In the genomic region with DNA sequence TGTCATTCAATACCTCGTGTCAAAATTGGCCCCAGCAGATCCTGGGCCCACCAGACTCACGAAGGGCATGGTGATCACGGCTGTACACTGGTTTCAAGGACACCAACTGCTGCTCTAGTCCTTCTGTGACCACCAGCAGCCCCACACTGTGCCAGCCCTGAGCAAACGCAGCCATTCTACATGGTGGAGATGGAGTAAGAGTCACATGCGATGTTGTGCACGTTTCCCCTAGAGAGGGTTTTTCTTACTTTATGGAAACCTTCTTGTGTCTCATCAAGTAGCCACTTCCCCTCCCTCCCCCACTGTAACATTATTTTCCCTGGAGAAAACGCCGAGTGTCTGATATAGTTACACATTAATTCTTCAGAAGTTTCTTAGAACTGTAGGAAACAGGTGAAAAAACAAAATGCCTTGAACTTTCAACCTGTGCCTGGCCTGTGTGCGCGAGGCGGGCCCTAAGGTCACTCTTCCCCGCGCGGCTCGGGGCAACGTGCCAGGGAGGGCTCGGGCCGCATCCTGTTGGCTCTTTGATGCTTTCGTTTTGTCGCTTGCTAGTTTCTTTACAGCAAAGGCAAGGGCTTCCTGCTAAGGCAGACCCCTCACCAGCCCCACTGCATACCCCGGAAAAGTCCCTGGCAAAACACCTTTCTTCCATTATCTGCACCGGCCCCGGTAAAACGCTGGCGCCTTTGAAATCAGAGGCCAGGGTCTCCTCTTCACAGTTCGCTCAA, we compare ENCODE assay signal across 1 cellular context.
TF ChIP-seq lines count a peak whose summit lies in the region.

No MANE protein-coding gene starts in this region.

TF ChIP-seq in HepG2, 621 proteins besides CTCF, POLR2A, EP300 and RAD21 (continued from another document and continues in another):
- TF ChIP-seq, protein P1, sequence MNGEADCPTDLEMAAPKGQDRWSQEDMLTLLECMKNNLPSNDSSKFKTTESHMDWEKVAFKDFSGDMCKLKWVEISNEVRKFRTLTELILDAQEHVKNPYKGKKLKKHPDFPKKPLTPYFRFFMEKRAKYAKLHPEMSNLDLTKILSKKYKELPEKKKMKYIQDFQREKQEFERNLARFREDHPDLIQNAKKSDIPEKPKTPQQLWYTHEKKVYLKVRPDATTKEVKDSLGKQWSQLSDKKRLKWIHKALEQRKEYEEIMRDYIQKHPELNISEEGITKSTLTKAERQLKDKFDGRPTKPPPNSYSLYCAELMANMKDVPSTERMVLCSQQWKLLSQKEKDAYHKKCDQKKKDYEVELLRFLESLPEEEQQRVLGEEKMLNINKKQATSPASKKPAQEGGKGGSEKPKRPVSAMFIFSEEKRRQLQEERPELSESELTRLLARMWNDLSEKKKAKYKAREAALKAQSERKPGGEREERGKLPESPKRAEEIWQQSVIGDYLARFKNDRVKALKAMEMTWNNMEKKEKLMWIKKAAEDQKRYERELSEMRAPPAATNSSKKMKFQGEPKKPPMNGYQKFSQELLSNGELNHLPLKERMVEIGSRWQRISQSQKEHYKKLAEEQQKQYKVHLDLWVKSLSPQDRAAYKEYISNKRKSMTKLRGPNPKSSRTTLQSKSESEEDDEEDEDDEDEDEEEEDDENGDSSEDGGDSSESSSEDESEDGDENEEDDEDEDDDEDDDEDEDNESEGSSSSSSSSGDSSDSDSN (CRISPR knock-in tag; IDR thresholded peaks at IDR 0.05), result peak; percentile 37; the same call in 1 of the 2 replicates
- TF ChIP-seq PHF20 (CRISPR knock-in tag; IDR thresholded peaks at IDR 0.05), result peak; percentile 42; the same call in 1 of the 2 replicates
- TF ChIP-seq ZBTB7A (CRISPR knock-in tag; IDR thresholded peaks at IDR 0.05), result no peak
- TF ChIP-seq ZNF350 (CRISPR knock-in tag; IDR thresholded peaks at IDR 0.05; ENCODE audit: borderline replicate concordance, low read depth), result peak; percentile 34; the same call in 1 of the 2 replicates
- no peak for TF ChIP-seq ZSCAN25 (CRISPR knock-in tag; IDR thresholded peaks at IDR 0.05)
- TF ChIP-seq, protein P2, sequence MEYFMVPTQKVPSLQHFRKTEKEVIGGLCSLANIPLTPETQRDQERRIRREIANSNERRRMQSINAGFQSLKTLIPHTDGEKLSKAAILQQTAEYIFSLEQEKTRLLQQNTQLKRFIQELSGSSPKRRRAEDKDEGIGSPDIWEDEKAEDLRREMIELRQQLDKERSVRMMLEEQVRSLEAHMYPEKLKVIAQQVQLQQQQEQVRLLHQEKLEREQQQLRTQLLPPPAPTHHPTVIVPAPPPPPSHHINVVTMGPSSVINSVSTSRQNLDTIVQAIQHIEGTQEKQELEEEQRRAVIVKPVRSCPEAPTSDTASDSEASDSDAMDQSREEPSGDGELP (IDR thresholded peaks at IDR 0.05; ENCODE audit: borderline replicate concordance, low read depth), result peak; percentile 36; the same call in 1 of the 2 replicates
- TF ChIP-seq IRF2 (CRISPR knock-in tag; IDR thresholded peaks at IDR 0.05), result 0 out of 2 replicates have a peak, but pooled peaks have one; percentile 19
- TF ChIP-seq NR2F1 (CRISPR knock-in tag; IDR thresholded peaks at IDR 0.05), result peak; percentile 74 to 77
- TF ChIP-seq HNF4G (IDR thresholded peaks at IDR 0.05; ENCODE audit: borderline replicate concordance, low read depth, low read length), result peak; percentile 57; the same call in 1 of the 2 replicates
- TF ChIP-seq HNF4G (CRISPR knock-in tag; IDR thresholded peaks at IDR 0.05; ENCODE audit: borderline replicate concordance, low read depth), result peak; percentile 67; the same call in 1 of the 2 replicates
- no peak for TF ChIP-seq SIN3B (IDR thresholded peaks at IDR 0.05; ENCODE audit: low read length)
- peak; percentile 63 for TF ChIP-seq ASH2L (IDR thresholded peaks at IDR 0.05; ENCODE audit: insufficient read length, low read depth, low read length)
- TF ChIP-seq ZNF761 (CRISPR knock-in tag; conservative IDR thresholded peaks at IDR 0.05), result 0 out of 2 replicates have a peak, but pooled peaks have one; percentile 30
- no peak for TF ChIP-seq SOX6 (IDR thresholded peaks at IDR 0.05)
- TF ChIP-seq SOX6 (CRISPR knock-in tag; IDR thresholded peaks at IDR 0.05), result peak; percentile 49
- TF ChIP-seq NFKB2 (CRISPR knock-in tag; IDR thresholded peaks at IDR 0.05; ENCODE audit: borderline replicate concordance), result peak; percentile 41; the same call in 1 of the 2 replicates
- peak; percentile 56 for TF ChIP-seq TEAD3 (CRISPR knock-in tag; optimal IDR thresholded peaks at IDR 0.05; ENCODE audit: borderline replicate concordance)
- TF ChIP-seq HDAC2 (CRISPR knock-in tag; IDR thresholded peaks at IDR 0.05), result peak; percentile 83
- no peak for TF ChIP-seq ZNF720 (CRISPR knock-in tag; IDR thresholded peaks at IDR 0.05)
- TF ChIP-seq ATF7 (IDR thresholded peaks at IDR 0.05), result no peak
- TF ChIP-seq ATF7 (CRISPR knock-in tag; IDR thresholded peaks at IDR 0.05), result no peak; the same call in 1 of the 2 replicates
- TF ChIP-seq ZNF343 (CRISPR knock-in tag; IDR thresholded peaks at IDR 0.05), result peak; percentile 37; the same call in 1 of the 2 replicates
- 0 out of 2 replicates have a peak, but pooled peaks have one; percentile 53 for TF ChIP-seq ZNF839 (CRISPR knock-in tag; IDR thresholded peaks at IDR 0.05; ENCODE audit: borderline replicate concordance)
- 0 out of 2 replicates have a peak, but pooled peaks have one; percentile 30 for TF ChIP-seq ZNF256 (CRISPR knock-in tag; conservative IDR thresholded peaks at IDR 0.05)
- peak; percentile 60; the same call in 1 of the 2 replicates for TF ChIP-seq ZSCAN9 (CRISPR knock-in tag; IDR thresholded peaks at IDR 0.05; ENCODE audit: borderline replicate concordance)
- TF ChIP-seq ZNF468 (CRISPR knock-in tag; IDR thresholded peaks at IDR 0.05), result no peak
- TF ChIP-seq, protein P3, sequence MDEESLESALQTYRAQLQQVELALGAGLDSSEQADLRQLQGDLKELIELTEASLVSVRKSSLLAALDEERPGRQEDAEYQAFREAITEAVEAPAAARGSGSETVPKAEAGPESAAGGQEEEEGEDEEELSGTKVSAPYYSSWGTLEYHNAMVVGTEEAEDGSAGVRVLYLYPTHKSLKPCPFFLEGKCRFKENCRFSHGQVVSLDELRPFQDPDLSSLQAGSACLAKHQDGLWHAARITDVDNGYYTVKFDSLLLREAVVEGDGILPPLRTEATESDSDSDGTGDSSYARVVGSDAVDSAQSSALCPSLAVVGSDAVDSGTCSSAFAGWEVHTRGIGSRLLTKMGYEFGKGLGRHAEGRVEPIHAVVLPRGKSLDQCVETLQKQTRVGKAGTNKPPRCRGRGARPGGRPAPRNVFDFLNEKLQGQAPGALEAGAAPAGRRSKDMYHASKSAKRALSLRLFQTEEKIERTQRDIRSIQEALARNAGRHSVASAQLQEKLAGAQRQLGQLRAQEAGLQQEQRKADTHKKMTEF (CRISPR knock-in tag; IDR thresholded peaks at IDR 0.05), result 0 out of 2 replicates have a peak, but pooled peaks have one; percentile 33
- peak; percentile 62; the same call in 1 of the 2 replicates for TF ChIP-seq JUN (CRISPR knock-in tag; IDR thresholded peaks at IDR 0.05)
- 0 out of 2 replicates have a peak, but pooled peaks have one; percentile 45 for TF ChIP-seq YEATS4 (CRISPR knock-in tag; IDR thresholded peaks at IDR 0.05; ENCODE audit: borderline replicate concordance)
- TF ChIP-seq PCBP2 (optimal IDR thresholded peaks at IDR 0.05; ENCODE audit: low read depth, low read length, poor library complexity, severe bottlenecking), result no peak
- no peak for TF ChIP-seq ISX (CRISPR knock-in tag; conservative IDR thresholded peaks at IDR 0.05)
- TF ChIP-seq, protein P4, sequence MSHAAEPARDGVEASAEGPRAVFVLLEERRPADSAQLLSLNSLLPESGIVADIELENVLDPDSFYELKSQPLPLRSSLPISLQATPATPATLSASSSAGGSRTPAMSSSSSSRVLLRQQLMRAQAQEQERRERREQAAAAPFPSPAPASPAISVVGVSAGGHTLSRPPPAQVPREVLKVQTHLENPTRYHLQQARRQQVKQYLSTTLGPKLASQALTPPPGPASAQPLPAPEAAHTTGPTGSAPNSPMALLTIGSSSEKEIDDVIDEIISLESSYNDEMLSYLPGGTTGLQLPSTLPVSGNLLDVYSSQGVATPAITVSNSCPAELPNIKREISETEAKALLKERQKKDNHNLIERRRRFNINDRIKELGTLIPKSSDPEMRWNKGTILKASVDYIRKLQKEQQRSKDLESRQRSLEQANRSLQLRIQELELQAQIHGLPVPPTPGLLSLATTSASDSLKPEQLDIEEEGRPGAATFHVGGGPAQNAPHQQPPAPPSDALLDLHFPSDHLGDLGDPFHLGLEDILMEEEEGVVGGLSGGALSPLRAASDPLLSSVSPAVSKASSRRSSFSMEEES (CRISPR knock-in tag; IDR thresholded peaks at IDR 0.05), result peak; percentile 35
- no peak for TF ChIP-seq GABPA (IDR thresholded peaks at IDR 0.05; ENCODE audit: low read depth, low read length)
- TF ChIP-seq GABPA (CRISPR knock-in tag; IDR thresholded peaks at IDR 0.05; ENCODE audit: low read depth), result peak; percentile 60
- 0 out of 2 replicates have a peak, but pooled peaks have one; percentile 54 for TF ChIP-seq HES4 (CRISPR knock-in tag; IDR thresholded peaks at IDR 0.05; ENCODE audit: borderline replicate concordance)
- peak; percentile 74; the same call in 1 of the 2 replicates for TF ChIP-seq RXRB (CRISPR knock-in tag; IDR thresholded peaks at IDR 0.05; ENCODE audit: borderline replicate concordance)
- TF ChIP-seq ETV5 (CRISPR knock-in tag; IDR thresholded peaks at IDR 0.05; ENCODE audit: borderline replicate concordance), result peak; percentile 50; the same call in 1 of the 2 replicates
- TF ChIP-seq KLF9 (CRISPR knock-in tag; IDR thresholded peaks at IDR 0.05; ENCODE audit: low read depth), result 0 out of 2 replicates have a peak, but pooled peaks have one; percentile 54
- no peak for TF ChIP-seq PRMT3 (CRISPR knock-in tag; IDR thresholded peaks at IDR 0.05; ENCODE audit: borderline replicate concordance, low read depth)
- TF ChIP-seq, protein P5, sequence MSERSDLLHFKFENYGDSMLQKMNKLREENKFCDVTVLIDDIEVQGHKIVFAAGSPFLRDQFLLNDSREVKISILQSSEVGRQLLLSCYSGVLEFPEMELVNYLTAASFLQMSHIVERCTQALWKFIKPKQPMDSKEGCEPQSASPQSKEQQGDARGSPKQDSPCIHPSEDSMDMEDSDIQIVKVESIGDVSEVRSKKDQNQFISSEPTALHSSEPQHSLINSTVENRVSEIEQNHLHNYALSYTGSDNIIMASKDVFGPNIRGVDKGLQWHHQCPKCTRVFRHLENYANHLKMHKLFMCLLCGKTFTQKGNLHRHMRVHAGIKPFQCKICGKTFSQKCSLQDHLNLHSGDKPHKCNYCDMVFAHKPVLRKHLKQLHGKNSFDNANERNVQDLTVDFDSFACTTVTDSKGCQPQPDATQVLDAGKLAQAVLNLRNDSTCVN (CRISPR knock-in tag; IDR thresholded peaks at IDR 0.05; ENCODE audit: borderline replicate concordance), result 0 out of 2 replicates have a peak, but pooled peaks have one; percentile 15
- TF ChIP-seq, protein P6, sequence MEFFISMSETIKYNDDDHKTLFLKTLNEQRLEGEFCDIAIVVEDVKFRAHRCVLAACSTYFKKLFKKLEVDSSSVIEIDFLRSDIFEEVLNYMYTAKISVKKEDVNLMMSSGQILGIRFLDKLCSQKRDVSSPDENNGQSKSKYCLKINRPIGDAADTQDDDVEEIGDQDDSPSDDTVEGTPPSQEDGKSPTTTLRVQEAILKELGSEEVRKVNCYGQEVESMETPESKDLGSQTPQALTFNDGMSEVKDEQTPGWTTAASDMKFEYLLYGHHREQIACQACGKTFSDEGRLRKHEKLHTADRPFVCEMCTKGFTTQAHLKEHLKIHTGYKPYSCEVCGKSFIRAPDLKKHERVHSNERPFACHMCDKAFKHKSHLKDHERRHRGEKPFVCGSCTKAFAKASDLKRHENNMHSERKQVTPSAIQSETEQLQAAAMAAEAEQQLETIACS (CRISPR knock-in tag; IDR thresholded peaks at IDR 0.05), result no peak
- TF ChIP-seq ZNF788 (CRISPR knock-in tag; IDR thresholded peaks at IDR 0.05; ENCODE audit: borderline replicate concordance), result peak; percentile 23; the same call in 1 of the 2 replicates
- no peak for TF ChIP-seq MXI1 (IDR thresholded peaks at IDR 0.05; ENCODE audit: borderline replicate concordance, low read depth, low read length)
- 0 out of 2 replicates have a peak, but pooled peaks have one; percentile 25 for TF ChIP-seq ZSCAN21 (CRISPR knock-in tag; IDR thresholded peaks at IDR 0.05; ENCODE audit: borderline replicate concordance)
- peak; percentile 70; the same call in 1 of the 2 replicates for TF ChIP-seq ELF3 (CRISPR knock-in tag; IDR thresholded peaks at IDR 0.05)
- TF ChIP-seq, protein P7, sequence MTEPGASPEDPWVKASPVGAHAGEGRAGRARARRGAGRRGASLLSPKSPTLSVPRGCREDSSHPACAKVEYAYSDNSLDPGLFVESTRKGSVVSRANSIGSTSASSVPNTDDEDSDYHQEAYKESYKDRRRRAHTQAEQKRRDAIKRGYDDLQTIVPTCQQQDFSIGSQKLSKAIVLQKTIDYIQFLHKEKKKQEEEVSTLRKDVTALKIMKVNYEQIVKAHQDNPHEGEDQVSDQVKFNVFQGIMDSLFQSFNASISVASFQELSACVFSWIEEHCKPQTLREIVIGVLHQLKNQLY (CRISPR knock-in tag; IDR thresholded peaks at IDR 0.05), result no peak
- TF ChIP-seq GFI1 (CRISPR knock-in tag; IDR thresholded peaks at IDR 0.05; ENCODE audit: borderline replicate concordance), result peak; percentile 57; the same call in 1 of the 2 replicates
- peak; percentile 45; the same call in 1 of the 2 replicates for TF ChIP-seq RCOR2 (CRISPR knock-in tag; IDR thresholded peaks at IDR 0.05)
- TF ChIP-seq, protein P8, sequence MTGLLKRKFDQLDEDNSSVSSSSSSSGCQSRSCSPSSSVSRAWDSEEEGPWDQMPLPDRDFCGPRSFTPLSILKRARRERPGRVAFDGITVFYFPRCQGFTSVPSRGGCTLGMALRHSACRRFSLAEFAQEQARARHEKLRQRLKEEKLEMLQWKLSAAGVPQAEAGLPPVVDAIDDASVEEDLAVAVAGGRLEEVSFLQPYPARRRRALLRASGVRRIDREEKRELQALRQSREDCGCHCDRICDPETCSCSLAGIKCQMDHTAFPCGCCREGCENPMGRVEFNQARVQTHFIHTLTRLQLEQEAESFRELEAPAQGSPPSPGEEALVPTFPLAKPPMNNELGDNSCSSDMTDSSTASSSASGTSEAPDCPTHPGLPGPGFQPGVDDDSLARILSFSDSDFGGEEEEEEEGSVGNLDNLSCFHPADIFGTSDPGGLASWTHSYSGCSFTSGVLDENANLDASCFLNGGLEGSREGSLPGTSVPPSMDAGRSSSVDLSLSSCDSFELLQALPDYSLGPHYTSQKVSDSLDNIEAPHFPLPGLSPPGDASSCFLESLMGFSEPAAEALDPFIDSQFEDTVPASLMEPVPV (CRISPR knock-in tag; IDR thresholded peaks at IDR 0.05), result peak; percentile 68
